1 cellular context compared by ENCODE assay signal in genomic region chr7:44797329-44798258, GRCh38.
TF ChIP-seq lines count a peak whose summit lies in the region.

No MANE protein-coding gene starts in this region.

TF ChIP-seq in neural cell, 6 proteins besides CTCF, POLR2A, EP300 and RAD21 (continued from another document):
- no peak for TF ChIP-seq REST (IDR thresholded peaks at IDR 0.05; ENCODE audit: borderline replicate concordance)
- TF ChIP-seq SMC3 (conservative IDR thresholded peaks at IDR 0.05; ENCODE audit: poor library complexity): peak; percentile 46
- peak; percentile 59 for TF ChIP-seq POLR2AphosphoS5 (IDR thresholded peaks at IDR 0.05)
- TF ChIP-seq EZH2 (IDR thresholded peaks at IDR 0.05; ENCODE audit: borderline replicate concordance, insufficient read depth, low read length, poor library complexity, severe bottlenecking): no peak
- no peak for TF ChIP-seq TAF1 (IDR thresholded peaks at IDR 0.05; ENCODE audit: low read depth)
